Comparison of ENCODE assay signal across 1 cellular context in the genomic region with DNA sequence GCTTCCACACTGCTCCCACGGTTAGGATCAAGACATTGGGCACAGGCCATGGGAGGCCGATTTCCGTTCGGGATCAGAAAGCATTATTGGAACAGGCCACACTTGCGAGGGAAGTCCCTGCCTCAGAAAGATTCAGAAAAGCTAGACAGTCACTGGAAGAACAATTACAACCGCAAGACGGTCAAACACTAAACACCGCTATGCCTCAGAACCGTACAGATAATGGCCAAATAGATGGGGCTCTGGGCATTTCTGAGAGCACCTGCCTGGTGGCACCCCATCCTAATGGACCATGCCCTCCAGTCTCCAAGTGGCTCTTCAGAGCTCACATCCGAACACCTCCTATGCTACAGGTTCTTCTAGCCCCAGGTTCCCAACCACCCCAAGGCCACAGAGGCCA.
TF ChIP-seq lines count a peak whose summit lies in the region.

No MANE protein-coding gene starts in this region.

TF ChIP-seq in GM23338, 12 proteins besides CTCF, POLR2A, EP300 and RAD21:
- TF ChIP-seq STAT1 (IDR thresholded peaks at IDR 0.05; ENCODE audit: unreplicated experiment) = no peak
- no peak for TF ChIP-seq ZNF114 (CRISPR knock-in tag; IDR thresholded peaks at IDR 0.05)
- no peak for TF ChIP-seq CREB1 (CRISPR knock-in tag; IDR thresholded peaks at IDR 0.05; ENCODE audit: low read depth)
- no peak for TF ChIP-seq NANOG (IDR thresholded peaks at IDR 0.05; ENCODE audit: borderline replicate concordance)
